In genomic region chr17:76732734-76733617, GRCh38 we compare ENCODE assay signal across 10 cellular contexts. TPM values are rescaled to one million over a fixed set of nuclear protein-coding genes. Genes with fewer than 3 reads are reported as not detected.
A peak's percentile ranks its signal among the peaks of the same experiment; 100 is the strongest.
DNase-seq lines count a peak whose midpoint lies in the region; ATAC-seq, FAIRE-seq and TF ChIP-seq lines count a peak whose summit lies in the region.
"Had no signal": no experiment of that assay in that cellular context is flagged by ENCODE, and none has a peak within 500 bp of the region (broad histone marks: within the 10 kb centered on the region; RNA-seq: fewer than 3 reads in every experiment).

No MANE protein-coding gene starts in this region.

- no peaks in the 10 kb centered on the region for H3K9me3 ChIP-seq in Karpas-422 (ENCODE audit: low read length)
- H3K9me3 ChIP-seq in K562 (replicated peaks; ENCODE audit: control insufficient read depth, insufficient read depth, low read depth, low read length), result no peaks in the 10 kb centered on the region
- H3K9me3 ChIP-seq in neuron (ENCODE audit: low read length), result no peaks in the 10 kb centered on the region

- H2AFZ ChIP-seq in Karpas-422 (ENCODE audit: low read length) (no peak overlapping the region), K562 (ENCODE audit: low read depth, low read length) (no peak overlapping the region), neuron (ENCODE audit: low read depth, low read length) (no peak overlapping the region)

- H3K4me1 ChIP-seq in Karpas-422 (ENCODE audit: low read length) (peaks cover 50% of the 10 kb centered on the region), K562 (replicated peaks in 1 of 2; ENCODE audit: control insufficient read depth in 2 of 2, insufficient read depth in 2 of 2, low read length in 2 of 2) (peaks cover 12 to 21% of the 10 kb centered on the region in 2 experiments), neuron (ENCODE audit: insufficient read depth, low read length) (peaks cover 26% of the 10 kb centered on the region)

- peak overlapping the region; percentile 91 for H3K27ac ChIP-seq in Karpas-422 (ENCODE audit: low read length)
- peak overlapping the region; percentile 33; the same call in 2 of the 3 replicates for H3K27ac ChIP-seq in K562 (ENCODE audit: extremely low read depth, low read depth, low read length)

- in situ Hi-C loops in K562 (cut with MboI), result no loop called here

- intact Hi-C loops in K562 (cut with micrococcal nuclease), result no loop called here

- TF ChIP-seq EP300 in K562 (IDR thresholded peaks at IDR 0.05; ENCODE audit: low read length), result no peak

- BruUV-seq in K562 (replicated peaks; lab: Mats Ljungman, UMichigan), result no TSS peak

- TF ChIP-seq POLR2A in K562 (conservative IDR thresholded peaks at IDR 0.05), result peak; percentile 49

- peaks cover 27% of the 10 kb centered on the region for H4K20me1 ChIP-seq in Karpas-422 (ENCODE audit: insufficient read depth, low read depth, low read length)
- peaks cover 32% of the 10 kb centered on the region for H4K20me1 ChIP-seq in K562 (replicated peaks; ENCODE audit: control insufficient read depth, insufficient read depth, low read length)

- peak overlapping the region; percentile 16; the same call in 1 of the 2 replicates for H3K4me3 ChIP-seq in Karpas-422 (ENCODE audit: low read length)
- peak overlapping the region; percentile 91 for H3K4me3 ChIP-seq in K562
- peak overlapping the region; percentile 12 for H3K4me3 ChIP-seq in neuron (ENCODE audit: low read length)

- FAIRE-seq in K562 (lab: Jason Lieb, UNC), result no peak
- FAIRE-seq in urothelium cell line (lab: Jason Lieb, UNC), result no peak

- WGBS in K562 (ENCODE audit: insufficient coverage, low coverage, missing lambda C conversion rate), result 74% methylated on average over 3 of the region's 3 CpGs

- CTCF ChIA-PET in K562 (lab: Yijun Ruan, JAX; ENCODE audit: low intra/inter-chr PET ratio), result no interaction called here

- peak; percentile 22 for DNase-seq in GM03348 (ENCODE audit: low spot score)
- peak; percentile 68 for DNase-seq in Karpas-422
- DNase-seq in K562 (ENCODE audit: extremely low read depth in 1 of 4, low spot score in 3 of 4), result peak in 1 of 4 experiments; percentile 34
- no peak for DNase-seq in urothelium cell line (ENCODE audit: low spot score)
- DNase-seq in putamen (ENCODE audit: low spot score), result no peak
- no peak for DNase-seq in dedifferentiated amniotic fluid mesenchymal stem cell (ENCODE audit: extremely low spot score)
- DNase-seq: dermis blood vessel endothelial cell, NCI-H2107 had no signal

- no peak for TF ChIP-seq CTCF in K562 (IDR thresholded peaks at IDR 0.05 in 2 of 3, conservative IDR thresholded peaks at IDR 0.05 in 1 of 3; ENCODE audit: insufficient read depth in 2 of 3, low read depth in 1 of 3, low read length in 3 of 3)

- H3K36me3 ChIP-seq in Karpas-422 (ENCODE audit: insufficient read depth, low read length), result peaks cover 43% of the 10 kb centered on the region
- H3K36me3 ChIP-seq in K562 (ENCODE audit: control insufficient read depth, insufficient read depth, low read length), result peaks cover 66% of the 10 kb centered on the region
- peaks cover 52% of the 10 kb centered on the region for H3K36me3 ChIP-seq in neuron (ENCODE audit: insufficient read depth, low read length)

- no peaks in the 10 kb centered on the region for H3K9me1 ChIP-seq in K562 (ENCODE audit: control insufficient read depth, insufficient read depth, low read length)

- POLR2A ChIA-PET in K562 (lab: Yijun Ruan, JAX), result interaction anchor here (0.6 to 8.5 kb wide), 19 partner anchors 8 to 453 kb away, joined by 3 to 75 read pairs (median 4); no protein-coding TSS in a partner anchor

- no peak for ATAC-seq in K562
- ATAC-seq: activated CD4-positive, CD25-positive, alpha-beta regulatory T cell treated with anti-CD3 and anti-CD28 coated beads, Interleukin-2, amount 50 U/mL, for 24 hours had no signal

- TF ChIP-seq RAD21 in K562 (CRISPR knock-in tag; conservative IDR thresholded peaks at IDR 0.05 in 1 of 2, IDR thresholded peaks at IDR 0.05 in 1 of 2), result no peak

- H3K4me2 ChIP-seq in Karpas-422 (ENCODE audit: low read depth, low read length, poor library complexity, severe bottlenecking), result peak overlapping the region; percentile 87
- H3K4me2 ChIP-seq in K562 (ENCODE audit: insufficient read depth, low read length), result peak overlapping the region; percentile 85

- H3K9me2 ChIP-seq in Karpas-422 (replicated peaks; ENCODE audit: insufficient read depth, low read length), result no peaks in the 10 kb centered on the region

- H3K27me3 ChIP-seq in Karpas-422 (ENCODE audit: low read length), result no peaks in the 10 kb centered on the region
- no peaks in the 10 kb centered on the region for H3K27me3 ChIP-seq in K562 (ENCODE audit: control insufficient read depth in 2 of 2, insufficient read depth in 2 of 2, low read length in 2 of 2)
- H3K27me3 ChIP-seq in neuron (ENCODE audit: insufficient read depth, low read length), result no peaks in the 10 kb centered on the region

- H3K79me2 ChIP-seq in Karpas-422 (ENCODE audit: low read length) (peaks cover 45% of the 10 kb centered on the region), K562 (ENCODE audit: control insufficient read depth, insufficient read depth, low read length) (peaks cover 80% of the 10 kb centered on the region)

- H3K9ac ChIP-seq in Karpas-422 (ENCODE audit: low read length), result peak overlapping the region; percentile 15; the same call in 1 of the 2 replicates
- H3K9ac ChIP-seq in K562 (ENCODE audit: insufficient read depth in 1 of 2, low read depth in 2 of 2, low read length in 2 of 2), result peak overlapping the region in 1 of 2 experiments; percentile 94; a peak in 1 of 4 replicates

RNA-seq across cellular contexts. Expression of gene SRSF2, which starts 4.2 kb away (rescaled TPM):
- 328 and 459 TPM in 2 replicates for total RNA-seq in Karpas-422 (2014; rRNA removed; shearing (Covaris generic); ENCODE audit: low replicate concordance)
- total RNA-seq in K562 (2011; cell fraction: chromatin; rRNA removed; ENCODE audit: low replicate concordance), result 541 and 860 TPM in 2 replicates
- 738 and 811 TPM in 2 replicates for total RNA-seq in K562 (2011; cell fraction: nucleolus; rRNA removed)
- 625 and 722 TPM in 2 replicates for total RNA-seq in K562 (2011; cell fraction: nucleoplasm; rRNA removed)
- total RNA-seq in K562 (2014; rRNA removed) (583 and 1,185 TPM in 2 replicates), K562 (2014; rRNA removed; fragmentation: Illumina TruSeq; extraction: Trizol) (261 and 276 TPM in 2 replicates), K562 (2015; rRNA removed; fragmentation: Illumina TruSeq; extraction: Trizol) (339 and 353 TPM in 2 replicates), K562 (2021) (499 and 569 TPM in 2 replicates)
- polyA plus RNA-seq in K562 (2011; rRNA removed) (422 and 444 TPM in 2 replicates), K562 (2014; fragmentation: Illumina TruSeq; extraction: Trizol) (379 and 393 TPM in 2 replicates), K562 (2014; fragmentation: Nextera tagmentation; extraction: Ambion mirVana) (100 to 1,000 TPM; 161 to 186 TPM), K562 (2014; rRNA removed) (579 and 682 TPM in 2 replicates)
- polyA plus RNA-seq in K562 (2011; cell fraction: cytosol; rRNA removed), result 268 and 523 TPM in 2 replicates
- 1,783 and 2,637 TPM in 2 replicates for polyA plus RNA-seq in K562 (2011; cell fraction: nucleus; rRNA removed)
- polyA plus RNA-seq in K562 (2012), result 310 and 372 TPM in 2 replicates
- polyA minus RNA-seq in K562 (2011; rRNA and poly(A)+ RNA removed), result 180 and 185 TPM in 2 replicates
- polyA minus RNA-seq in K562 (2011; cell fraction: cytosol; rRNA and poly(A)+ RNA removed), result 370 and 404 TPM in 2 replicates
- 793 and 922 TPM in 2 replicates for polyA minus RNA-seq in K562 (2011; cell fraction: nucleus; rRNA and poly(A)+ RNA removed)

RNA-seq across cellular contexts. Expression of gene MFSD11, which starts 4.9 kb away (rescaled TPM):
- total RNA-seq in Karpas-422 (2014; rRNA removed; shearing (Covaris generic); ENCODE audit: low replicate concordance), result 19.1 and 34.3 TPM in 2 replicates
- total RNA-seq in K562 (2011; cell fraction: chromatin; rRNA removed; ENCODE audit: low replicate concordance), result 145 and 147 TPM in 2 replicates
- 84.1 and 87.6 TPM in 2 replicates for total RNA-seq in K562 (2011; cell fraction: nucleolus; rRNA removed)
- total RNA-seq in K562 (2011; cell fraction: nucleoplasm; rRNA removed), result 125 and 138 TPM in 2 replicates
- total RNA-seq in K562 (2014; rRNA removed) (15.5 and 25.6 TPM in 2 replicates), K562 (2014; rRNA removed; fragmentation: Illumina TruSeq; extraction: Trizol) (20.9 and 21.8 TPM in 2 replicates), K562 (2015; rRNA removed; fragmentation: Illumina TruSeq; extraction: Trizol) (21.6 and 24.1 TPM in 2 replicates), K562 (2021) (24.5 and 26.2 TPM in 2 replicates)
- polyA plus RNA-seq in K562 (2011; rRNA removed) (23.7 and 24.4 TPM in 2 replicates), K562 (2014; fragmentation: Illumina TruSeq; extraction: Trizol) (15.0 and 17.9 TPM in 2 replicates), K562 (2014; fragmentation: Nextera tagmentation; extraction: Ambion mirVana) (10 to 100 TPM; 14.4 to 19.7 TPM), K562 (2014; rRNA removed) (19.9 and 22.8 TPM in 2 replicates)
- 20.6 and 23.7 TPM in 2 replicates for polyA plus RNA-seq in K562 (2011; cell fraction: cytosol; rRNA removed)
- polyA plus RNA-seq in K562 (2011; cell fraction: nucleus; rRNA removed), result 57.8 and 68.3 TPM in 2 replicates
- 21.9 and 28.2 TPM in 2 replicates for polyA plus RNA-seq in K562 (2012)
- 30.5 and 35.7 TPM in 2 replicates for polyA minus RNA-seq in K562 (2011; rRNA and poly(A)+ RNA removed)
- 16.4 and 22.1 TPM in 2 replicates for polyA minus RNA-seq in K562 (2011; cell fraction: cytosol; rRNA and poly(A)+ RNA removed)
- 30.6 and 40.5 TPM in 2 replicates for polyA minus RNA-seq in K562 (2011; cell fraction: nucleus; rRNA and poly(A)+ RNA removed)

RNA-seq across cellular contexts. Expression of gene METTL23, which starts 6.3 kb away (rescaled TPM):
- total RNA-seq in Karpas-422 (2014; rRNA removed; shearing (Covaris generic); ENCODE audit: low replicate concordance), result 43.4 and 72.4 TPM in 2 replicates
- total RNA-seq in K562 (2011; cell fraction: chromatin; rRNA removed; ENCODE audit: low replicate concordance), result 39.2 and 44.3 TPM in 2 replicates
- total RNA-seq in K562 (2011; cell fraction: nucleolus; rRNA removed), result 29.1 and 31.7 TPM in 2 replicates
- total RNA-seq in K562 (2011; cell fraction: nucleoplasm; rRNA removed), result 28.7 and 31.7 TPM in 2 replicates
- 29.4 and 32.9 TPM in 2 replicates for total RNA-seq in K562 (2014; rRNA removed)
- total RNA-seq in K562 (2014; rRNA removed; fragmentation: Illumina TruSeq; extraction: Trizol), result 37.3 and 47.0 TPM in 2 replicates
- 24.1 and 29.5 TPM in 2 replicates for total RNA-seq in K562 (2015; rRNA removed; fragmentation: Illumina TruSeq; extraction: Trizol)
- 36.5 TPM in 2 replicates for total RNA-seq in K562 (2021)
- 56.7 and 67.3 TPM in 2 replicates for polyA plus RNA-seq in K562 (2011; rRNA removed)
- 40.2 and 42.2 TPM in 2 replicates for polyA plus RNA-seq in K562 (2011; cell fraction: cytosol; rRNA removed)
- 39.8 and 45.6 TPM in 2 replicates for polyA plus RNA-seq in K562 (2011; cell fraction: nucleus; rRNA removed)
- polyA plus RNA-seq in K562 (2012), result 44.3 and 52.0 TPM in 2 replicates
- 41.6 and 44.1 TPM in 2 replicates for polyA plus RNA-seq in K562 (2014; fragmentation: Illumina TruSeq; extraction: Trizol)
- polyA plus RNA-seq in K562 (2014; fragmentation: Nextera tagmentation; extraction: Ambion mirVana), result 10 to 100 TPM; 42.2 to 46.1 TPM
- 46.6 and 58.5 TPM in 2 replicates for polyA plus RNA-seq in K562 (2014; rRNA removed)
- polyA minus RNA-seq in K562 (2011; rRNA and poly(A)+ RNA removed), result 29.0 and 31.8 TPM in 2 replicates
- polyA minus RNA-seq in K562 (2011; cell fraction: cytosol; rRNA and poly(A)+ RNA removed), result 6.7 and 12.1 TPM in 2 replicates
- 9.2 and 15.1 TPM in 2 replicates for polyA minus RNA-seq in K562 (2011; cell fraction: nucleus; rRNA and poly(A)+ RNA removed)

RNA-seq across cellular contexts. Expression of gene JMJD6, which starts 6.6 kb away (rescaled TPM):
- total RNA-seq in Karpas-422 (2014; rRNA removed; shearing (Covaris generic); ENCODE audit: low replicate concordance), result 16.2 and 20.5 TPM in 2 replicates
- total RNA-seq in K562 (2011; cell fraction: chromatin; rRNA removed; ENCODE audit: low replicate concordance), result 39.0 and 102 TPM in 2 replicates
- total RNA-seq in K562 (2011; cell fraction: nucleolus; rRNA removed), result 54.7 and 69.0 TPM in 2 replicates
- total RNA-seq in K562 (2011; cell fraction: nucleoplasm; rRNA removed), result 46.6 and 49.9 TPM in 2 replicates
- total RNA-seq in K562 (2014; rRNA removed) (40.2 and 40.7 TPM in 2 replicates), K562 (2014; rRNA removed; fragmentation: Illumina TruSeq; extraction: Trizol) (23.4 and 28.1 TPM in 2 replicates), K562 (2015; rRNA removed; fragmentation: Illumina TruSeq; extraction: Trizol) (37.4 and 38.5 TPM in 2 replicates), K562 (2021) (47.9 and 52.3 TPM in 2 replicates)
- polyA plus RNA-seq in K562 (2011; rRNA removed) (22.2 and 30.9 TPM in 2 replicates), K562 (2014; fragmentation: Illumina TruSeq; extraction: Trizol) (36.5 and 38.2 TPM in 2 replicates), K562 (2014; fragmentation: Nextera tagmentation; extraction: Ambion mirVana) (10 to 100 TPM in 1 of 2 experiments, 1 to 10 TPM in 1; 2.5 to 10.5 TPM), K562 (2014; rRNA removed) (36.3 and 40.9 TPM in 2 replicates)
- 25.7 and 30.0 TPM in 2 replicates for polyA plus RNA-seq in K562 (2011; cell fraction: cytosol; rRNA removed)
- 83.8 and 88.4 TPM in 2 replicates for polyA plus RNA-seq in K562 (2011; cell fraction: nucleus; rRNA removed)
- polyA plus RNA-seq in K562 (2012), result 50.5 and 52.4 TPM in 2 replicates
- 13.2 and 15.1 TPM in 2 replicates for polyA minus RNA-seq in K562 (2011; rRNA and poly(A)+ RNA removed)
- polyA minus RNA-seq in K562 (2011; cell fraction: cytosol; rRNA and poly(A)+ RNA removed), result 17.1 and 17.9 TPM in 2 replicates
- polyA minus RNA-seq in K562 (2011; cell fraction: nucleus; rRNA and poly(A)+ RNA removed), result 12.0 and 22.5 TPM in 2 replicates

RNA-seq across cellular contexts. Expression of gene MXRA7, which starts 22.2 kb away (rescaled TPM):
- 0.45 TPM in 1 of 2 replicates, not detected in the other for total RNA-seq in Karpas-422 (2014; rRNA removed; shearing (Covaris generic); ENCODE audit: low replicate concordance)
- 7.4 and 13.0 TPM in 2 replicates for total RNA-seq in K562 (2011; cell fraction: chromatin; rRNA removed; ENCODE audit: low replicate concordance)
- 13.7 and 15.5 TPM in 2 replicates for total RNA-seq in K562 (2011; cell fraction: nucleolus; rRNA removed)
- 17.9 and 28.3 TPM in 2 replicates for total RNA-seq in K562 (2011; cell fraction: nucleoplasm; rRNA removed)
- total RNA-seq in K562 (2014; rRNA removed) (14.1 and 17.1 TPM in 2 replicates), K562 (2014; rRNA removed; fragmentation: Illumina TruSeq; extraction: Trizol) (17.8 and 18.9 TPM in 2 replicates), K562 (2015; rRNA removed; fragmentation: Illumina TruSeq; extraction: Trizol) (8.2 and 8.8 TPM in 2 replicates), K562 (2021) (12.8 and 14.3 TPM in 2 replicates)
- polyA plus RNA-seq in K562 (2011; rRNA removed) (36.8 and 38.4 TPM in 2 replicates), K562 (2014; fragmentation: Illumina TruSeq; extraction: Trizol) (24.4 and 25.0 TPM in 2 replicates), K562 (2014; fragmentation: Nextera tagmentation; extraction: Ambion mirVana) (1 to 10 TPM; 2.6 to 3.2 TPM), K562 (2014; rRNA removed) (14.4 and 22.0 TPM in 2 replicates)
- 14.5 and 26.4 TPM in 2 replicates for polyA plus RNA-seq in K562 (2011; cell fraction: cytosol; rRNA removed)
- polyA plus RNA-seq in K562 (2011; cell fraction: nucleus; rRNA removed), result 17.3 and 17.5 TPM in 2 replicates
- 9.6 and 28.4 TPM in 2 replicates for polyA plus RNA-seq in K562 (2012)
- polyA minus RNA-seq in K562 (2011; rRNA and poly(A)+ RNA removed), result 15.4 and 21.1 TPM in 2 replicates
- 13.4 and 15.8 TPM in 2 replicates for polyA minus RNA-seq in K562 (2011; cell fraction: cytosol; rRNA and poly(A)+ RNA removed)
- polyA minus RNA-seq in K562 (2011; cell fraction: nucleus; rRNA and poly(A)+ RNA removed), result 1.6 and 4.3 TPM in 2 replicates

Comparison
In these comparisons a context has a peak if more than half of its experiments do, and no peak if none do; other contexts are left out.
1. DNase-seq: peak in GM03348 (single experiment) and Karpas-422 (single experiment); none in urothelium cell line (single experiment), putamen (single experiment) and dedifferentiated amniotic fluid mesenchymal stem cell (single experiment).
2. H3K4me3 ChIP-seq: peak in every context shown above with its lines; median percentile 91 in K562; 16 in Karpas-422; 12 in neuron.